8 cellular contexts compared by ENCODE assay signal in the genomic region with DNA sequence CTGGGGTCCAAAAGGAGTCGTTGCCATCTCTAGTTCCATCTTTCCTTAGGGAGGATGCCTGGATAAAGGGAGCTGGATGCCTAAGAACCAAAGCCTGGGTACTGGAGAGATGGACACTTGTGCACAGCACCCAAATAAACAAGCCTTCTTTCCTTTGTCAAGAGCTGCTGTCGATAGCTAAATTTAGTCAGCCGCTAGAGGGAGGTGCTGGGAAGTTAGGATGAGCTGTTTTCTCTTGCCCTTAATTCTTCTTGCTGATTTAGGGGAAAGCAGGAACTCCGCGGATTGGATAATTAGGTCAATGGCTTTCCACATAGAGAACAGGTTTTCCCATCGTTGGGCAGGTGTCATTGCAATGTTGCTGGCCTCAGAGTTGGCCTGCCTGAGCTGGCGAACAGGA. TPM values are rescaled to one million over a fixed set of nuclear protein-coding genes. Genes with fewer than 3 reads are reported as not detected.
DNase-seq lines count a peak whose midpoint lies in the region; ATAC-seq and TF ChIP-seq lines count a peak whose summit lies in the region.

No MANE protein-coding gene starts in this region.

- intact Hi-C loops in esophagus muscularis mucosa (cut with DNase I), result loop anchor here (10.0 kb wide), 1 partner anchor 334 kb away; no protein-coding TSS in a partner anchor

- peak; percentile 32 for DNase-seq in AG08395 (ENCODE audit: low spot score)
- DNase-seq in NOMO-1 treated with dmso at 0.1 percent for 144 hours (lab: John Stamatoyannopoulos, UW; ENCODE audit: unreplicated experiment), result peak; percentile 23
- DNase-seq in esophagus muscularis mucosa (ENCODE audit: extremely low spot score), result no peak
- peak; percentile 55 to 70 for DNase-seq in trophoblast cell
- DNase-seq in activated T-cell treated with anti-CD3 and anti-CD28 coated beads, Interleukin-2, amount 50 U/mL, for 48 hours, result no peak
- DNase-seq in stimulated activated CD4-positive, alpha-beta T cell treated with anti-CD3 and anti-CD28 coated beads, Interleukin-2, amount 100 ng/mL, for 48 hours, result no peak

- H3K4ac ChIP-seq in trophoblast cell (ENCODE audit: low read depth, low read length), result no peak overlapping the region

- no peak for TF ChIP-seq POLR2A in esophagus muscularis mucosa (IDR thresholded peaks at IDR 0.05; ENCODE audit: low read depth)

- H3K4me1 ChIP-seq in esophagus muscularis mucosa (no peaks in the 10 kb centered on the region), trophoblast cell (ENCODE audit: control insufficient read depth in 1 of 2, insufficient read depth in 2 of 2, low read length in 2 of 2) (no peaks in the 10 kb centered on the region)

- TF ChIP-seq CTCF in GM12872 (IDR thresholded peaks at IDR 0.05; ENCODE audit: insufficient read depth, low read depth, low read length), result peak; percentile 58
- peak in 2 of 3 experiments; percentile 18 to 41 for TF ChIP-seq CTCF in esophagus muscularis mucosa (IDR thresholded peaks at IDR 0.05)

- no peak overlapping the region for H4K91ac ChIP-seq in trophoblast cell (ENCODE audit: low read depth, low read length)

- no peak overlapping the region for H3K14ac ChIP-seq in trophoblast cell (ENCODE audit: low read length)

- no peak overlapping the region for H3K18ac ChIP-seq in trophoblast cell (ENCODE audit: low read length)

- H2BK5ac ChIP-seq in trophoblast cell (ENCODE audit: low read depth, low read length, poor library complexity), result no peak overlapping the region

- H3K79me2 ChIP-seq in trophoblast cell (ENCODE audit: control insufficient read depth, insufficient read depth, low read length, poor library complexity), result no peaks in the 10 kb centered on the region

- no peaks in the 10 kb centered on the region for H3K79me1 ChIP-seq in trophoblast cell (ENCODE audit: low read length)

- H3K9ac ChIP-seq in trophoblast cell (ENCODE audit: low read length), result no peak overlapping the region

- H4K8ac ChIP-seq in trophoblast cell (ENCODE audit: low read depth, low read length), result no peak overlapping the region

- no peak overlapping the region for H3K27ac ChIP-seq in esophagus muscularis mucosa (replicated peaks in 1 of 4)
- H3K27ac ChIP-seq in trophoblast cell (ENCODE audit: low read depth, low read length), result no peak overlapping the region

- TF ChIP-seq EP300 in esophagus muscularis mucosa (IDR thresholded peaks at IDR 0.05), result no peak

- H3K9me3 ChIP-seq in esophagus muscularis mucosa, result no peaks in the 10 kb centered on the region
- no peaks in the 10 kb centered on the region for H3K9me3 ChIP-seq in trophoblast cell (ENCODE audit: insufficient read depth, low read depth, low read length)

- no peak overlapping the region for H2BK120ac ChIP-seq in trophoblast cell (ENCODE audit: insufficient read depth, low read length, poor library complexity)

- H2AK5ac ChIP-seq in trophoblast cell (ENCODE audit: low read length), result no peak overlapping the region

- ATAC-seq in HG03025 (IDR thresholded peaks at IDR 0.05; ENCODE audit: low FRiP score, unreplicated experiment), result no peak

- no peak overlapping the region for H3K4me2 ChIP-seq in trophoblast cell (ENCODE audit: low read length)

- no peak overlapping the region for H4K12ac ChIP-seq in trophoblast cell (ENCODE audit: low read depth, low read length)

- H3K4me3 ChIP-seq in esophagus muscularis mucosa (no peak overlapping the region), trophoblast cell (ENCODE audit: low read depth, low read length) (no peak overlapping the region)

- no peak overlapping the region for H2BK12ac ChIP-seq in trophoblast cell (ENCODE audit: low read length)

- H3K23ac ChIP-seq in trophoblast cell (ENCODE audit: low read length), result no peak overlapping the region

- no peak overlapping the region for H2AFZ ChIP-seq in trophoblast cell (ENCODE audit: insufficient read depth, low read length, poor library complexity)

- 35% methylated on average over 7 of the region's 7 CpGs for WGBS in esophagus muscularis mucosa
- no CpG with 5 or more reads among the region's 7 CpGs for WGBS in trophoblast cell (ENCODE audit: extremely low coverage, insufficient coverage, insufficient read length)

- H3K36me3 ChIP-seq in esophagus muscularis mucosa (no peaks in the 10 kb centered on the region), trophoblast cell (ENCODE audit: control insufficient read depth in 1 of 2, insufficient read depth in 2 of 2, low read length in 2 of 2) (no peaks in the 10 kb centered on the region)

- peaks cover 0 to 5% (median 0%) of the 10 kb centered on the region in 4 donors for H3K27me3 ChIP-seq in esophagus muscularis mucosa
- no peaks in the 10 kb centered on the region for H3K27me3 ChIP-seq in trophoblast cell (ENCODE audit: insufficient read depth, low read length)

RNA-seq across cellular contexts. Expression of a gene that starts 30.9 kb away (rescaled TPM):
- not detected for total RNA-seq in esophagus muscularis mucosa
- 0.10 and 0.18 TPM in 2 replicates for polyA plus RNA-seq in trophoblast cell (2013)

RNA-seq across cellular contexts. Expression of a gene that starts 34.5 kb away (rescaled TPM):
- not detected for total RNA-seq in esophagus muscularis mucosa
- 0.01 TPM in 1 of 2 replicates, not detected in the other for polyA plus RNA-seq in trophoblast cell (2013)

Comparison
In these comparisons a context has a peak if more than half of its experiments do, and no peak if none do; other contexts are left out.
1. DNase-seq: peak in AG08395 (single experiment), NOMO-1 treated with dmso at 0.1 percent for 144 hours (single experiment) and trophoblast cell (2 of 2); none in esophagus muscularis mucosa (single experiment), activated T-cell treated with anti-CD3 and anti-CD28 coated beads, Interleukin-2, amount 50 U/mL, for 48 hours (0 of 2) and stimulated activated CD4-positive, alpha-beta T cell treated with anti-CD3 and anti-CD28 coated beads, Interleukin-2, amount 100 ng/mL, for 48 hours (0 of 2).